In the genomic region with DNA sequence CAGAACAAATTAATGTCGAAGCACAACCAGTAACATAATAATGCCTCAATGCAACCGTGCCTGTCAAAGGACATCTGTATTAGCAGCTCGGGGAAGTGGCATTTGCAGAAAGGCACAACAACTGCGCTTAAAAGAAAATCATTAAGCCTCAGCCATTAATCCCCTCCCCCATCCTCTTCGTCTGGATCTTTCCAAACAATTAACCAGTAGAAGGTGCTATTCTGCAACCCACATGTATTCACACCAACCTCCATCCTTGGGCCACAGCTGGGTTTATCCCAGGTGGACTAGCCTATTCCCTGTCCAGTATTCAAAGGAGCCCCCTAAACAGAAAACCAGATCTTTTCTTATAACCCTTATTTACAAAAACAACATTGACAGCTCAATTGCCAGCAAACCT, we compare ENCODE assay signal across 8 cellular contexts. TPM values are rescaled to one million over a fixed set of nuclear protein-coding genes. Genes with fewer than 3 reads are reported as not detected.
DNase-seq lines count a peak whose midpoint lies in the region; ATAC-seq and TF ChIP-seq lines count a peak whose summit lies in the region.

No MANE protein-coding gene starts in this region.

- peaks cover 6% of the 10 kb centered on the region for H3K36me3 Mint-ChIP-seq in MCF 10A (ENCODE audit: insufficient read depth, unreplicated experiment)

- no peak for TF ChIP-seq POLR2A in breast epithelium (IDR thresholded peaks at IDR 0.05)
- no peak for TF ChIP-seq POLR2A in thyroid gland (IDR thresholded peaks at IDR 0.05)

- TF ChIP-seq CTCF in MCF 10A (IDR thresholded peaks at IDR 0.05; ENCODE audit: unreplicated experiment) (peak; percentile 18), breast epithelium (IDR thresholded peaks at IDR 0.05) (no peak), kidney epithelial cell (IDR thresholded peaks at IDR 0.05; ENCODE audit: insufficient read depth, low read length, poor library complexity, severe bottlenecking) (peak; percentile 35), thyroid gland (IDR thresholded peaks at IDR 0.05) (peak in 1 of 6 experiments; percentile 22)

- H3K36me3 ChIP-seq in breast epithelium (no peaks in the 10 kb centered on the region), SK-N-MC (ENCODE audit: insufficient read depth, low read length) (no peaks in the 10 kb centered on the region), kidney epithelial cell (ENCODE audit: control insufficient read depth, insufficient read depth, low read length) (no peaks in the 10 kb centered on the region), thyroid gland (no peaks in the 10 kb centered on the region)

- peaks cover 42% of the 10 kb centered on the region for H3K4me1 Mint-ChIP-seq in MCF 10A (ENCODE audit: insufficient read depth, unreplicated experiment)

- CTCF ChIA-PET in MCF 10A (lab: Yijun Ruan, JAX): interaction anchor here (0.6 to 2.2 kb wide), 9 partner anchors 13 to 355 kb away, joined by 3 to 12 read pairs (median 3); partner anchors contain the start of gene ENO1

- H3K9me3 ChIP-seq in breast epithelium (no peaks in the 10 kb centered on the region), SK-N-MC (ENCODE audit: low read depth, low read length) (no peaks in the 10 kb centered on the region), thyroid gland (no peaks in the 10 kb centered on the region)

- peak overlapping the region; percentile 97 for H3K27ac Mint-ChIP-seq in MCF 10A (ENCODE audit: low read depth, unreplicated experiment)

- BruUV-seq in MCF 10A (replicated peaks; lab: Mats Ljungman, UMichigan): no TSS peak

- DNase-seq in MCF 10A (ENCODE audit: unreplicated experiment): peak; percentile 49
- no peak for DNase-seq in breast epithelium (ENCODE audit: low spot score in 2 of 2)
- no peak for DNase-seq in SK-N-MC (ENCODE audit: low read depth, low spot score)
- DNase-seq in kidney epithelial cell (ENCODE audit: low read depth): no peak
- DNase-seq in thyroid gland: no peak
- no peak for DNase-seq in GM03348 (ENCODE audit: low spot score)

- ATAC-seq in HG02642 (IDR thresholded peaks at IDR 0.05; ENCODE audit: poor library complexity, unreplicated experiment) (no peak), GM18502 (IDR thresholded peaks at IDR 0.05; ENCODE audit: poor library complexity, unreplicated experiment) (no peak)

- intact Hi-C loops in MCF 10A (cut with micrococcal nuclease): loop anchor here (5.0 kb wide), 1 partner anchor 113 kb away; no protein-coding TSS in a partner anchor
- intact Hi-C loops in breast epithelium (cut with DNase I; ENCODE audit: low total_unique reads): no loop called here
- intact Hi-C loops in thyroid gland (cut with DNase I): no loop called here

- peak overlapping the region; percentile 84 for H3K4me3 Mint-ChIP-seq in MCF 10A (ENCODE audit: unreplicated experiment)

- POLR2A ChIA-PET in MCF 10A (lab: Yijun Ruan, JAX): interaction anchor here (0.6 to 3.6 kb wide), 16 partner anchors 12 to 791 kb away, joined by 3 to 35 read pairs (median 4); partner anchors contain the start of gene ENO1

- H3K4me3 ChIP-seq in breast epithelium (peak overlapping the region in 1 of 3 donors; percentile 1), SK-N-MC (peak overlapping the region; percentile 92), kidney epithelial cell (ENCODE audit: low read depth, low read length) (no peak overlapping the region), thyroid gland (replicated peaks in 1 of 3) (no peak overlapping the region)

- no peaks in the 10 kb centered on the region for H3K27me3 Mint-ChIP-seq in MCF 10A (ENCODE audit: insufficient read depth, unreplicated experiment)

- peaks cover 0 to 10% of the 10 kb centered on the region in 2 donors for H3K4me1 ChIP-seq in breast epithelium
- peaks cover 17 to 47% of the 10 kb centered on the region in 2 donors for H3K4me1 ChIP-seq in thyroid gland

- H3K9me3 Mint-ChIP-seq in MCF 10A (ENCODE audit: unreplicated experiment): no peaks in the 10 kb centered on the region

- 39 to 49% methylated on average over 5 of the region's 5 CpGs for WGBS in thyroid gland, 2 donors

- no peaks in the 10 kb centered on the region for H3K27me3 ChIP-seq in breast epithelium
- H3K27me3 ChIP-seq in kidney epithelial cell (ENCODE audit: control insufficient read depth, insufficient read depth, low read length): no peaks in the 10 kb centered on the region
- H3K27me3 ChIP-seq in thyroid gland: no peaks in the 10 kb centered on the region

- H3K9ac ChIP-seq in SK-N-MC (ENCODE audit: insufficient read length): no peak overlapping the region

- peak overlapping the region in 1 of 2 donors; percentile 98 for H3K27ac ChIP-seq in breast epithelium
- 0 out of 2 replicates have a peak overlapping the region, but pooled peaks have one; percentile 3 for H3K27ac ChIP-seq in SK-N-MC
- H3K27ac ChIP-seq in thyroid gland: peak overlapping the region in 2 of 3 donors; percentile 67 to 97

RNA-seq across cellular contexts. Expression of gene RERE, which starts 2.6 kb away (rescaled TPM):
- total RNA-seq in MCF 10A (2022) (36.8 and 48.4 TPM in 2 replicates), breast epithelium (100 to 1,000 TPM in 2 of 3 donors, 10 to 100 TPM in 1; 65.8 to 166 (median 123) TPM), kidney epithelial cell (33.3 and 47.5 TPM in 2 replicates), thyroid gland (100 to 1,000 TPM; 118 to 244 (median 131) TPM)

Comparison
In these comparisons a context has a peak if more than half of its experiments do, and no peak if none do; other contexts are left out.
1. CTCF ChIP-seq: peak in MCF 10A (single experiment) and kidney epithelial cell (single experiment); none in breast epithelium (0 of 3).